Comparison of ENCODE assay signal across 9 cellular contexts in genomic region chr6:138986578-138986977, GRCh38. TPM values are rescaled to one million over a fixed set of nuclear protein-coding genes. Genes with fewer than 3 reads are reported as not detected.
A peak's percentile ranks its signal among the peaks of the same experiment; 100 is the strongest.
DNase-seq lines count a peak whose midpoint lies in the region; ATAC-seq and TF ChIP-seq lines count a peak whose summit lies in the region.
"Had no signal": no experiment of that assay in that cellular context is flagged by ENCODE, and none has a peak within 500 bp of the region (broad histone marks: within the 10 kb centered on the region; RNA-seq: fewer than 3 reads in every experiment).

No MANE protein-coding gene starts in this region.

- ATAC-seq in activated naive CD8-positive, alpha-beta T cell treated with anti-CD3 and anti-CD28 coated beads, Interleukin-2, amount 10 ng/mL, durations not matched to agents 7 days and 5 days (ENCODE audit: low read depth): no peak
- ATAC-seq in HG03378 (IDR thresholded peaks at IDR 0.05; ENCODE audit: unreplicated experiment): no peak
- no peak for ATAC-seq in HG03354 (IDR thresholded peaks at IDR 0.05; ENCODE audit: poor library complexity, severe bottlenecking, unreplicated experiment)

- peak overlapping the region; percentile 82 for H3K4me3 Mint-ChIP-seq in activated naive CD8-positive, alpha-beta T cell treated with anti-CD3 and anti-CD28 coated beads, Interleukin-2, amount 10 ng/mL, durations not matched to agents 7 days and 5 days

- intact Hi-C loops in transverse colon (cut with DNase I; ENCODE audit: low total_unique reads): loop anchor here (5.0 kb wide), 1 partner anchor 169 kb away; no protein-coding TSS in a partner anchor

- H3K79me2 ChIP-seq in ACC112 (ENCODE audit: control insufficient read depth, insufficient read depth, low read length, unreplicated experiment): peaks cover 64% of the 10 kb centered on the region

- TF ChIP-seq EP300 in transverse colon (IDR thresholded peaks at IDR 0.05; ENCODE audit: low read depth): no peak

- no peaks in the 10 kb centered on the region for H3K27me3 Mint-ChIP-seq in activated naive CD8-positive, alpha-beta T cell treated with anti-CD3 and anti-CD28 coated beads, Interleukin-2, amount 10 ng/mL, durations not matched to agents 7 days and 5 days

- H3K36me3 ChIP-seq in ACC112 (ENCODE audit: insufficient read depth, low read length): no peaks in the 10 kb centered on the region
- H3K36me3 ChIP-seq in transverse colon: no peaks in the 10 kb centered on the region
- H3K36me3 ChIP-seq: neutrophil had no signal

- WGBS in transverse colon (ENCODE audit: low coverage in 1 of 2), 2 donors: 3 to 4% methylated on average over 3 of the region's 3 CpGs

- no peak for TF ChIP-seq POLR2A in transverse colon (IDR thresholded peaks at IDR 0.05)

- peak; percentile 48 for DNase-seq in HT-29 (ENCODE audit: low spot score)
- no peak for DNase-seq in activated naive CD8-positive, alpha-beta T cell treated with anti-CD3 and anti-CD28 coated beads, Interleukin-2, amount 10 ng/mL, durations not matched to agents 7 days and 5 days
- DNase-seq in kidney tubule cell (ENCODE audit: low spot score): peak; percentile 17
- DNase-seq in transverse colon: no peak
- no peak for DNase-seq in NCI-H2107 (lab: John Stamatoyannopoulos, UW)

- no peak overlapping the region for H2AFZ ChIP-seq in ACC112 (ENCODE audit: low read length, unreplicated experiment)

- H3K4me1 Mint-ChIP-seq in activated naive CD8-positive, alpha-beta T cell treated with anti-CD3 and anti-CD28 coated beads, Interleukin-2, amount 10 ng/mL, durations not matched to agents 7 days and 5 days: peaks cover 22% of the 10 kb centered on the region

- peaks cover 41% of the 10 kb centered on the region for H3K4me1 ChIP-seq in ACC112 (ENCODE audit: control insufficient read depth, insufficient read depth, low read length, unreplicated experiment)
- peaks cover 7 to 56% (median 32%) of the 10 kb centered on the region in 4 donors for H3K4me1 ChIP-seq in transverse colon

- in situ Hi-C loops in transverse colon (cut with MboI; ENCODE audit: low pct_ligation_motif_present in 1 of 4, low pct_unique_long_range_greater_than_20kb in 1 of 4, low sequenced_read_pairs in 3 of 4): loop anchor here in 2 of 4 donors (5.0 to 10.0 kb wide), 2 partner anchors 169 to 172 kb away; no protein-coding TSS in a partner anchor

- no peaks in the 10 kb centered on the region for H3K9me3 Mint-ChIP-seq in activated naive CD8-positive, alpha-beta T cell treated with anti-CD3 and anti-CD28 coated beads, Interleukin-2, amount 10 ng/mL, durations not matched to agents 7 days and 5 days

- H3K27me3 ChIP-seq in ACC112 (ENCODE audit: insufficient read depth, low read length) (no peaks in the 10 kb centered on the region), transverse colon (no peaks in the 10 kb centered on the region)
- H3K27me3 ChIP-seq: neutrophil had no signal

- H3K27ac ChIP-seq in ACC112 (ENCODE audit: low read depth, low read length) (no peak overlapping the region), transverse colon (peak overlapping the region in 3 of 4 donors; percentile 89 to 97 (median 91))

- TF ChIP-seq CTCF in transverse colon (IDR thresholded peaks at IDR 0.05): no peak

- no peaks in the 10 kb centered on the region for H3K36me3 Mint-ChIP-seq in activated naive CD8-positive, alpha-beta T cell treated with anti-CD3 and anti-CD28 coated beads, Interleukin-2, amount 10 ng/mL, durations not matched to agents 7 days and 5 days

- no peaks in the 10 kb centered on the region for H3K9me3 ChIP-seq in transverse colon
- H3K9me3 ChIP-seq: neutrophil had no signal

- peak overlapping the region; percentile 94 for H3K4me3 ChIP-seq in ACC112 (ENCODE audit: low read depth, low read length)
- peak overlapping the region; percentile 79 to 94 (median 86) for H3K4me3 ChIP-seq in transverse colon

- H3K27ac Mint-ChIP-seq in activated naive CD8-positive, alpha-beta T cell treated with anti-CD3 and anti-CD28 coated beads, Interleukin-2, amount 10 ng/mL, durations not matched to agents 7 days and 5 days: peak overlapping the region; percentile 7

- POLR2A ChIA-PET in activated naive CD8-positive, alpha-beta T cell treated with anti-CD3 and anti-CD28 coated beads, Interleukin-2, amount 10 ng/mL, durations not matched to agents 7 days and 5 days (lab: Charles Lee): interaction anchor here (0.7 to 5.0 kb wide), 7 partner anchors 29 to 1766 kb away, joined by 3 to 26 read pairs (median 3); partner anchors contain the start of genes ABRACL, CCDC28A and CITED2

RNA-seq across cellular contexts. Expression of gene REPS1, which starts 1.5 kb away (rescaled TPM):
- 22.1 and 24.7 TPM in 2 replicates for total RNA-seq in HT-29 (2014; rRNA removed; shearing (Covaris generic))
- total RNA-seq in activated naive CD8-positive, alpha-beta T cell treated with anti-CD3 and anti-CD28 coated beads, Interleukin-2, amount 10 ng/mL, durations not matched to agents 7 days and 5 days: 10 to 100 TPM; 50.5 to 51.3 TPM
- total RNA-seq in transverse colon: 10 to 100 TPM; 33.5 to 74.4 (median 48.6) TPM

RNA-seq across cellular contexts. Expression of gene ABRACL, which starts 42.0 kb away (rescaled TPM):
- 25.0 and 25.4 TPM in 2 replicates for total RNA-seq in HT-29 (2014; rRNA removed; shearing (Covaris generic))
- 100 to 1,000 TPM; 102 to 103 TPM for total RNA-seq in activated naive CD8-positive, alpha-beta T cell treated with anti-CD3 and anti-CD28 coated beads, Interleukin-2, amount 10 ng/mL, durations not matched to agents 7 days and 5 days
- 10 to 100 TPM in 3 of 4 donors, not detected in 1; 26.2 to 73.5 (median 60.2) TPM for total RNA-seq in transverse colon

Comparison
In these comparisons a context has a peak if more than half of its experiments do, and no peak if none do; other contexts are left out.
1. DNase-seq: peak in HT-29 (single experiment) and kidney tubule cell (single experiment); none in activated naive CD8-positive, alpha-beta T cell treated with anti-CD3 and anti-CD28 coated beads, Interleukin-2, amount 10 ng/mL, durations not matched to agents 7 days and 5 days (single experiment), transverse colon (single experiment) and NCI-H2107 (single experiment).